In genomic region chr18:58490238-58490637, GRCh38 we compare ENCODE assay signal across 1 cellular context.
TF ChIP-seq lines count a peak whose summit lies in the region.

No MANE protein-coding gene starts in this region.

TF ChIP-seq in HepG2, 621 proteins besides CTCF, POLR2A, EP300 and RAD21 (continued from another document and continues in another):
- TF ChIP-seq CERS6 (CRISPR knock-in tag; IDR thresholded peaks at IDR 0.05) (no peak), GMEB1 (CRISPR knock-in tag; IDR thresholded peaks at IDR 0.05; ENCODE audit: borderline replicate concordance) (no peak), ZBTB37 (CRISPR knock-in tag; IDR thresholded peaks at IDR 0.05) (no peak), ATM (IDR thresholded peaks at IDR 0.05; ENCODE audit: borderline replicate concordance) (no peak), ZNF577 (CRISPR knock-in tag; IDR thresholded peaks at IDR 0.05; ENCODE audit: borderline replicate concordance, low read depth) (no peak), ZNF24 (IDR thresholded peaks at IDR 0.05) (no peak), HNRNPH1 (optimal IDR thresholded peaks at IDR 0.05; ENCODE audit: low read depth, low read length) (no peak), TGIF2 (CRISPR knock-in tag; IDR thresholded peaks at IDR 0.05) (no peak), TCF7L2 (IDR thresholded peaks at IDR 0.05; ENCODE audit: low read depth, low read length) (no peak), HIVEP1 (CRISPR knock-in tag; IDR thresholded peaks at IDR 0.05) (no peak), YY1 (IDR thresholded peaks at IDR 0.05; ENCODE audit: insufficient read depth, insufficient replicate concordance, low read depth, low read length) (no peak), SP1 (IDR thresholded peaks at IDR 0.05) (no peak), SP1 (CRISPR knock-in tag; IDR thresholded peaks at IDR 0.05) (no peak), SALL1 (CRISPR knock-in tag; IDR thresholded peaks at IDR 0.05) (0 out of 2 replicates have a peak, but pooled peaks have one; percentile 19), ADNP (CRISPR knock-in tag; IDR thresholded peaks at IDR 0.05) (no peak), CENPBD1 (CRISPR knock-in tag; IDR thresholded peaks at IDR 0.05; ENCODE audit: borderline replicate concordance, low read depth) (no peak), MAFK (conservative IDR thresholded peaks at IDR 0.05 in 1 of 2, IDR thresholded peaks at IDR 0.05 in 1 of 2; ENCODE audit: low read length in 2 of 2) (no peak), ZBTB44 (CRISPR knock-in tag; IDR thresholded peaks at IDR 0.05) (no peak), ZNF280D (CRISPR knock-in tag; IDR thresholded peaks at IDR 0.05) (no peak), ZNF841 (CRISPR knock-in tag; IDR thresholded peaks at IDR 0.05; ENCODE audit: borderline replicate concordance) (no peak), LCORL (IDR thresholded peaks at IDR 0.05) (no peak), LCORL (CRISPR knock-in tag; IDR thresholded peaks at IDR 0.05) (0 out of 2 replicates have a peak, but pooled peaks have one; percentile 19), ARID4A (CRISPR knock-in tag; IDR thresholded peaks at IDR 0.05; ENCODE audit: borderline replicate concordance) (no peak), KMT2B (CRISPR knock-in tag; IDR thresholded peaks at IDR 0.05) (no peak), POGZ (CRISPR knock-in tag; IDR thresholded peaks at IDR 0.05) (no peak; the same call in 1 of the 2 replicates), ZNF274 (CRISPR knock-in tag; IDR thresholded peaks at IDR 0.05) (no peak), MED1 (CRISPR knock-in tag; IDR thresholded peaks at IDR 0.05) (peak; percentile 87), RXRA (CRISPR knock-in tag; IDR thresholded peaks at IDR 0.05) (peak; percentile 47; the same call in 1 of the 2 replicates), GMEB2 (CRISPR knock-in tag; IDR thresholded peaks at IDR 0.05; ENCODE audit: low read depth) (no peak), HDAC1 (CRISPR knock-in tag; IDR thresholded peaks at IDR 0.05) (peak; percentile 50; the same call in 1 of the 2 replicates), ELF3 (CRISPR knock-in tag; IDR thresholded peaks at IDR 0.05) (no peak), MTF1 (CRISPR knock-in tag; IDR thresholded peaks at IDR 0.05) (no peak), NR2F6 (IDR thresholded peaks at IDR 0.05) (no peak), NR2F6 (CRISPR knock-in tag; IDR thresholded peaks at IDR 0.05) (0 out of 2 replicates have a peak, but pooled peaks have one; percentile 23), NCOA2 (CRISPR knock-in tag; IDR thresholded peaks at IDR 0.05) (peak; percentile 28; the same call in 1 of the 2 replicates), ZBTB10 (CRISPR knock-in tag; IDR thresholded peaks at IDR 0.05; ENCODE audit: borderline replicate concordance) (no peak), PPARG (CRISPR knock-in tag; conservative IDR thresholded peaks at IDR 0.05) (no peak), ZNF597 (CRISPR knock-in tag; IDR thresholded peaks at IDR 0.05) (no peak), ZNF572 (CRISPR knock-in tag; IDR thresholded peaks at IDR 0.05) (no peak), ZNF775 (CRISPR knock-in tag; IDR thresholded peaks at IDR 0.05; ENCODE audit: borderline replicate concordance) (no peak), ZNF329 (CRISPR knock-in tag; IDR thresholded peaks at IDR 0.05; ENCODE audit: low read depth) (no peak), CREBL2 (CRISPR knock-in tag; IDR thresholded peaks at IDR 0.05; ENCODE audit: borderline replicate concordance) (no peak), RXRB (CRISPR knock-in tag; IDR thresholded peaks at IDR 0.05; ENCODE audit: borderline replicate concordance) (no peak), MIER3 (CRISPR knock-in tag; IDR thresholded peaks at IDR 0.05; ENCODE audit: borderline replicate concordance) (no peak), THAP7 (CRISPR knock-in tag; IDR thresholded peaks at IDR 0.05) (no peak)
